ENCODE assay signal across 1 cellular context in the genomic region with DNA sequence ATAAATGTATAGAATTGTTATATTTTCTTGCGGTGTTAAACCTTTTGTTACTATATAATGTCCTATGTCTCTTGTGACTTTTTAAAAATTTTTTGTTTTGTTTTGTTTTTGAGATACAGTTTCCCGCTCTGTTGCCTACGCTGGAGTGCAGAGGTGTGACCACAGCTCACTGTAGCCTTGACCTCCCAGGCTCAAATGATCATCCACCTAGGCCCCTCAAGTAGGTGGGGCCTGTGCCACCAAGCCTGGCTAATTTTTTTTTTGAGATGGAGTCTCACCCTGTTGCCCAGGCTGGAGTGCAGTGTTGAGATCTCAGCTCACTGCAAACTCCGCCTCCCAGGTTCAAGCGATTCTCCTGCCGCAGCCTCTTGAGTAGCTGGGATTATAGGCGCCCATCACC.
TF ChIP-seq lines count a peak whose summit lies in the region.

No MANE protein-coding gene starts in this region.

TF ChIP-seq in HepG2, 621 proteins besides CTCF, POLR2A, EP300 and RAD21 (continues in another document):
- TF ChIP-seq, protein P1, sequence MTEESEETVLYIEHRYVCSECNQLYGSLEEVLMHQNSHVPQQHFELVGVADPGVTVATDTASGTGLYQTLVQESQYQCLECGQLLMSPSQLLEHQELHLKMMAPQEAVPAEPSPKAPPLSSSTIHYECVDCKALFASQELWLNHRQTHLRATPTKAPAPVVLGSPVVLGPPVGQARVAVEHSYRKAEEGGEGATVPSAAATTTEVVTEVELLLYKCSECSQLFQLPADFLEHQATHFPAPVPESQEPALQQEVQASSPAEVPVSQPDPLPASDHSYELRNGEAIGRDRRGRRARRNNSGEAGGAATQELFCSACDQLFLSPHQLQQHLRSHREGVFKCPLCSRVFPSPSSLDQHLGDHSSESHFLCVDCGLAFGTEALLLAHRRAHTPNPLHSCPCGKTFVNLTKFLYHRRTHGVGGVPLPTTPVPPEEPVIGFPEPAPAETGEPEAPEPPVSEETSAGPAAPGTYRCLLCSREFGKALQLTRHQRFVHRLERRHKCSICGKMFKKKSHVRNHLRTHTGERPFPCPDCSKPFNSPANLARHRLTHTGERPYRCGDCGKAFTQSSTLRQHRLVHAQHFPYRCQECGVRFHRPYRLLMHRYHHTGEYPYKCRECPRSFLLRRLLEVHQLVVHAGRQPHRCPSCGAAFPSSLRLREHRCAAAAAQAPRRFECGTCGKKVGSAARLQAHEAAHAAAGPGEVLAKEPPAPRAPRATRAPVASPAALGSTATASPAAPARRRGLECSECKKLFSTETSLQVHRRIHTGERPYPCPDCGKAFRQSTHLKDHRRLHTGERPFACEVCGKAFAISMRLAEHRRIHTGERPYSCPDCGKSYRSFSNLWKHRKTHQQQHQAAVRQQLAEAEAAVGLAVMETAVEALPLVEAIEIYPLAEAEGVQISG (CRISPR knock-in tag; IDR thresholded peaks at IDR 0.05) = no peak
- TF ChIP-seq IKZF1 (IDR thresholded peaks at IDR 0.05) (no peak), CBX1 (IDR thresholded peaks at IDR 0.05; ENCODE audit: low read depth) (no peak), SRY (CRISPR knock-in tag; IDR thresholded peaks at IDR 0.05) (no peak), KLF9 (CRISPR knock-in tag; IDR thresholded peaks at IDR 0.05; ENCODE audit: low read depth) (no peak), ZFP1 (CRISPR knock-in tag; IDR thresholded peaks at IDR 0.05) (no peak), ZNF263 (CRISPR knock-in tag; IDR thresholded peaks at IDR 0.05) (no peak), ZNF616 (CRISPR knock-in tag; IDR thresholded peaks at IDR 0.05; ENCODE audit: low read depth) (no peak), TBX2 (CRISPR knock-in tag; IDR thresholded peaks at IDR 0.05; ENCODE audit: borderline replicate concordance) (peak; percentile 42; the same call in 1 of the 2 replicates), NRL (CRISPR knock-in tag; IDR thresholded peaks at IDR 0.05; ENCODE audit: borderline replicate concordance) (no peak), ZNF501 (CRISPR knock-in tag; IDR thresholded peaks at IDR 0.05) (no peak), AKAP8 (CRISPR knock-in tag; IDR thresholded peaks at IDR 0.05) (no peak), NFIB (CRISPR knock-in tag; IDR thresholded peaks at IDR 0.05; ENCODE audit: borderline replicate concordance) (no peak), SP2 (CRISPR knock-in tag; IDR thresholded peaks at IDR 0.05) (no peak), MAF1 (CRISPR knock-in tag; IDR thresholded peaks at IDR 0.05; ENCODE audit: borderline replicate concordance) (no peak), ASH2L (IDR thresholded peaks at IDR 0.05; ENCODE audit: insufficient read length, low read depth, low read length) (no peak), ZNF264 (CRISPR knock-in tag; IDR thresholded peaks at IDR 0.05) (no peak), FOXK2 (IDR thresholded peaks at IDR 0.05) (no peak), ZNF33A (CRISPR knock-in tag; IDR thresholded peaks at IDR 0.05; ENCODE audit: borderline replicate concordance) (no peak), POLR2AphosphoS5 (IDR thresholded peaks at IDR 0.05; ENCODE audit: low read depth, low read length) (no peak), NCOR1 (IDR thresholded peaks at IDR 0.05; ENCODE audit: borderline replicate concordance, low read length) (no peak), ZNF589 (CRISPR knock-in tag; conservative IDR thresholded peaks at IDR 0.05) (no peak), MZF1 (CRISPR knock-in tag; IDR thresholded peaks at IDR 0.05; ENCODE audit: borderline replicate concordance) (no peak), ZKSCAN1 (IDR thresholded peaks at IDR 0.05; ENCODE audit: low read length) (no peak), POLR2AphosphoS2 (IDR thresholded peaks at IDR 0.05; ENCODE audit: low read depth, low read length) (no peak), ZBTB3 (CRISPR knock-in tag; IDR thresholded peaks at IDR 0.05; ENCODE audit: borderline replicate concordance, low read depth) (no peak), PAX8 (CRISPR knock-in tag; IDR thresholded peaks at IDR 0.05; ENCODE audit: borderline replicate concordance) (no peak), ZNF672 (CRISPR knock-in tag; IDR thresholded peaks at IDR 0.05) (no peak), ZNF431 (CRISPR knock-in tag; IDR thresholded peaks at IDR 0.05; ENCODE audit: borderline replicate concordance, low read depth) (no peak), RXRA (CRISPR knock-in tag; IDR thresholded peaks at IDR 0.05) (no peak), SP4 (CRISPR knock-in tag; IDR thresholded peaks at IDR 0.05) (no peak), TAF1 (CRISPR knock-in tag; IDR thresholded peaks at IDR 0.05) (no peak), ZNF652 (CRISPR knock-in tag; IDR thresholded peaks at IDR 0.05; ENCODE audit: borderline replicate concordance, low read depth) (no peak), KDM4B (CRISPR knock-in tag; IDR thresholded peaks at IDR 0.05) (no peak), SIX4 (CRISPR knock-in tag; IDR thresholded peaks at IDR 0.05) (no peak), ZNF44 (CRISPR knock-in tag; IDR thresholded peaks at IDR 0.05) (no peak), NR1H2 (CRISPR knock-in tag; IDR thresholded peaks at IDR 0.05; ENCODE audit: borderline replicate concordance, low read depth) (no peak)
- TF ChIP-seq, protein P2, sequence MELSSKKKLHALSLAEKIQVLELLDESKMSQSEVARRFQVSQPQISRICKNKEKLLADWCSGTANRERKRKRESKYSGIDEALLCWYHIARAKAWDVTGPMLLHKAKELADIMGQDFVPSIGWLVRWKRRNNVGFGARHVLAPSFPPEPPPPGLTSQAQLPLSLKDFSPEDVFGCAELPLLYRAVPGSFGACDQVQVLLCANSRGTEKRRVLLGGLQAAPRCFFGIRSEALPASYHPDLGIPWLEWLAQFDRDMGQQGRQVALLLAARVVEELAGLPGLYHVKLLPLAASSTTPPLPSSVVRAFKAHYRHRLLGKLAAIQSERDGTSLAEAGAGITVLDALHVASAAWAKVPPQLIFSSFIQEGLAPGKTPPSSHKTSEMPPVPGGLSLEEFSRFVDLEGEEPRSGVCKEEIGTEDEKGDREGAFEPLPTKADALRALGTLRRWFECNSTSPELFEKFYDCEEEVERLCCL (CRISPR knock-in tag; IDR thresholded peaks at IDR 0.05; ENCODE audit: borderline replicate concordance) = no peak
- TF ChIP-seq, protein P3, sequence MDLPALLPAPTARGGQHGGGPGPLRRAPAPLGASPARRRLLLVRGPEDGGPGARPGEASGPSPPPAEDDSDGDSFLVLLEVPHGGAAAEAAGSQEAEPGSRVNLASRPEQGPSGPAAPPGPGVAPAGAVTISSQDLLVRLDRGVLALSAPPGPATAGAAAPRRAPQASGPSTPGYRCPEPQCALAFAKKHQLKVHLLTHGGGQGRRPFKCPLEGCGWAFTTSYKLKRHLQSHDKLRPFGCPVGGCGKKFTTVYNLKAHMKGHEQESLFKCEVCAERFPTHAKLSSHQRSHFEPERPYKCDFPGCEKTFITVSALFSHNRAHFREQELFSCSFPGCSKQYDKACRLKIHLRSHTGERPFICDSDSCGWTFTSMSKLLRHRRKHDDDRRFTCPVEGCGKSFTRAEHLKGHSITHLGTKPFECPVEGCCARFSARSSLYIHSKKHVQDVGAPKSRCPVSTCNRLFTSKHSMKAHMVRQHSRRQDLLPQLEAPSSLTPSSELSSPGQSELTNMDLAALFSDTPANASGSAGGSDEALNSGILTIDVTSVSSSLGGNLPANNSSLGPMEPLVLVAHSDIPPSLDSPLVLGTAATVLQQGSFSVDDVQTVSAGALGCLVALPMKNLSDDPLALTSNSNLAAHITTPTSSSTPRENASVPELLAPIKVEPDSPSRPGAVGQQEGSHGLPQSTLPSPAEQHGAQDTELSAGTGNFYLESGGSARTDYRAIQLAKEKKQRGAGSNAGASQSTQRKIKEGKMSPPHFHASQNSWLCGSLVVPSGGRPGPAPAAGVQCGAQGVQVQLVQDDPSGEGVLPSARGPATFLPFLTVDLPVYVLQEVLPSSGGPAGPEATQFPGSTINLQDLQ (CRISPR knock-in tag; IDR thresholded peaks at IDR 0.05) = no peak
- TF ChIP-seq, protein P4, sequence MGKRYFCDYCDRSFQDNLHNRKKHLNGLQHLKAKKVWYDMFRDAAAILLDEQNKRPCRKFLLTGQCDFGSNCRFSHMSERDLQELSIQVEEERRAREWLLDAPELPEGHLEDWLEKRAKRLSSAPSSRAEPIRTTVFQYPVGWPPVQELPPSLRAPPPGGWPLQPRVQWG (CRISPR knock-in tag; IDR thresholded peaks at IDR 0.05; ENCODE audit: borderline replicate concordance, low read depth) = no peak
- TF ChIP-seq, protein P5, sequence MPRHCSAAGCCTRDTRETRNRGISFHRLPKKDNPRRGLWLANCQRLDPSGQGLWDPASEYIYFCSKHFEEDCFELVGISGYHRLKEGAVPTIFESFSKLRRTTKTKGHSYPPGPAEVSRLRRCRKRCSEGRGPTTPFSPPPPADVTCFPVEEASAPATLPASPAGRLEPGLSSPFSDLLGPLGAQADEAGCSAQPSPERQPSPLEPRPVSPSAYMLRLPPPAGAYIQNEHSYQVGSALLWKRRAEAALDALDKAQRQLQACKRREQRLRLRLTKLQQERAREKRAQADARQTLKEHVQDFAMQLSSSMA (CRISPR knock-in tag; IDR thresholded peaks at IDR 0.05) = no peak
- TF ChIP-seq, protein P6, sequence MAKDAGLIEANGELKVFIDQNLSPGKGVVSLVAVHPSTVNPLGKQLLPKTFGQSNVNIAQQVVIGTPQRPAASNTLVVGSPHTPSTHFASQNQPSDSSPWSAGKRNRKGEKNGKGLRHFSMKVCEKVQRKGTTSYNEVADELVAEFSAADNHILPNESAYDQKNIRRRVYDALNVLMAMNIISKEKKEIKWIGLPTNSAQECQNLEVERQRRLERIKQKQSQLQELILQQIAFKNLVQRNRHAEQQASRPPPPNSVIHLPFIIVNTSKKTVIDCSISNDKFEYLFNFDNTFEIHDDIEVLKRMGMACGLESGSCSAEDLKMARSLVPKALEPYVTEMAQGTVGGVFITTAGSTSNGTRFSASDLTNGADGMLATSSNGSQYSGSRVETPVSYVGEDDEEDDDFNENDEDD (CRISPR knock-in tag; IDR thresholded peaks at IDR 0.05; ENCODE audit: borderline replicate concordance) = no peak
- TF ChIP-seq, protein P7, sequence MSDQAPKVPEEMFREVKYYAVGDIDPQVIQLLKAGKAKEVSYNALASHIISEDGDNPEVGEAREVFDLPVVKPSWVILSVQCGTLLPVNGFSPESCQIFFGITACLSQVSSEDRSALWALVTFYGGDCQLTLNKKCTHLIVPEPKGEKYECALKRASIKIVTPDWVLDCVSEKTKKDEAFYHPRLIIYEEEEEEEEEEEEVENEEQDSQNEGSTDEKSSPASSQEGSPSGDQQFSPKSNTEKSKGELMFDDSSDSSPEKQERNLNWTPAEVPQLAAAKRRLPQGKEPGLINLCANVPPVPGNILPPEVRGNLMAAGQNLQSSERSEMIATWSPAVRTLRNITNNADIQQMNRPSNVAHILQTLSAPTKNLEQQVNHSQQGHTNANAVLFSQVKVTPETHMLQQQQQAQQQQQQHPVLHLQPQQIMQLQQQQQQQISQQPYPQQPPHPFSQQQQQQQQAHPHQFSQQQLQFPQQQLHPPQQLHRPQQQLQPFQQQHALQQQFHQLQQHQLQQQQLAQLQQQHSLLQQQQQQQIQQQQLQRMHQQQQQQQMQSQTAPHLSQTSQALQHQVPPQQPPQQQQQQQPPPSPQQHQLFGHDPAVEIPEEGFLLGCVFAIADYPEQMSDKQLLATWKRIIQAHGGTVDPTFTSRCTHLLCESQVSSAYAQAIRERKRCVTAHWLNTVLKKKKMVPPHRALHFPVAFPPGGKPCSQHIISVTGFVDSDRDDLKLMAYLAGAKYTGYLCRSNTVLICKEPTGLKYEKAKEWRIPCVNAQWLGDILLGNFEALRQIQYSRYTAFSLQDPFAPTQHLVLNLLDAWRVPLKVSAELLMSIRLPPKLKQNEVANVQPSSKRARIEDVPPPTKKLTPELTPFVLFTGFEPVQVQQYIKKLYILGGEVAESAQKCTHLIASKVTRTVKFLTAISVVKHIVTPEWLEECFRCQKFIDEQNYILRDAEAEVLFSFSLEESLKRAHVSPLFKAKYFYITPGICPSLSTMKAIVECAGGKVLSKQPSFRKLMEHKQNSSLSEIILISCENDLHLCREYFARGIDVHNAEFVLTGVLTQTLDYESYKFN (CRISPR knock-in tag; conservative IDR thresholded peaks at IDR 0.05) = peak; percentile 37; the same call in 1 of the 2 replicates
- TF ChIP-seq, protein P8, sequence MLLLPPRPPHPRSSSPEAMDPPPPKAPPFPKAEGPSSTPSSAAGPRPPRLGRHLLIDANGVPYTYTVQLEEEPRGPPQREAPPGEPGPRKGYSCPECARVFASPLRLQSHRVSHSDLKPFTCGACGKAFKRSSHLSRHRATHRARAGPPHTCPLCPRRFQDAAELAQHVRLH (CRISPR knock-in tag; IDR thresholded peaks at IDR 0.05; ENCODE audit: borderline replicate concordance, low read depth) = no peak
